21 cellular contexts compared by ENCODE assay signal in genomic region chr5:118295045-118295444, GRCh38.
"Had no signal": no experiment of that assay in that cellular context is flagged by ENCODE, and none has a peak within 500 bp of the region (broad histone marks: within the 10 kb centered on the region; RNA-seq: fewer than 3 reads in every experiment).

No MANE protein-coding gene starts in this region.

- H3K36me3 Mint-ChIP-seq: T-cell had no signal

- H3K4me3 Mint-ChIP-seq: T-cell had no signal

- H3K4me1 Mint-ChIP-seq: T-cell had no signal

- H3K9me2 ChIP-seq: SK-N-SH had no signal

- H3K9ac ChIP-seq: SK-N-SH had no signal

- ATAC-seq: Panc1, PC-3, T-cell had no signal

- H3K27ac Mint-ChIP-seq: T-cell had no signal

- H3K27ac ChIP-seq: RWPE1 had no signal

- H3K4me2 ChIP-seq: SK-N-SH had no signal

- DNase-seq: KBM-7, MV-4-11, NCI-H1048, NCI-H1105, NCI-H1417, NCI-H1436 treated with DMSO at 0.1 percent for 48 hours, NCI-H1694, NCI-H2029, NCI-H2081 treated with DMSO at 0.1 percent for 48 hours, NCI-H2171, NCI-H345, NCI-H446 treated with DMSO at 0.1 percent for 48 hours, NCI-H510A treated with DMSO at 0.1 percent for 48 hours, NCI-H526, PC-3, SHP77, SK-N-SH, SW 1271, T-cell had no signal
